Comparison of ENCODE assay signal across 8 cellular contexts in genomic region chr1:183633676-183634343, GRCh38. TPM values are rescaled to one million over a fixed set of nuclear protein-coding genes. Genes with fewer than 3 reads are reported as not detected.
DNase-seq lines count a peak whose midpoint lies in the region; FAIRE-seq and TF ChIP-seq lines count a peak whose summit lies in the region.

No MANE protein-coding gene starts in this region.

- H4K20me1 ChIP-seq in MM.1S (ENCODE audit: insufficient read depth, low read length) (peaks cover 5% of the 10 kb centered on the region; the same call in 1 of the 2 replicates), neural cell (ENCODE audit: insufficient read depth) (no peaks in the 10 kb centered on the region)

- H3K4me3 ChIP-seq in ACC112 (ENCODE audit: low read depth, low read length) (peak overlapping the region; percentile 92), HAP-1 (peak overlapping the region; percentile 71), MM.1S (ENCODE audit: low read length) (peak overlapping the region; percentile 91), neural cell (ENCODE audit: low read length) (peak overlapping the region; percentile 82)

- peak; percentile 70 for FAIRE-seq in G401.6 (lab: Jason Lieb, UNC)

- H3K27ac ChIP-seq in ACC112 (ENCODE audit: low read depth, low read length) (peak overlapping the region; percentile 77), MM.1S (ENCODE audit: low read length) (peak overlapping the region; percentile 52; the same call in 1 of the 2 replicates), neural cell (ENCODE audit: low read length) (peak overlapping the region; percentile 87)

- peaks cover 75% of the 10 kb centered on the region for H3K79me2 ChIP-seq in ACC112 (ENCODE audit: control insufficient read depth, insufficient read depth, low read length, unreplicated experiment)
- H3K79me2 ChIP-seq in MM.1S (ENCODE audit: low read length), result peaks cover 64% of the 10 kb centered on the region
- H3K79me2 ChIP-seq in neural cell (replicated peaks; ENCODE audit: insufficient read depth, low read length), result peaks cover 61% of the 10 kb centered on the region

- H3K4me1 ChIP-seq in ACC112 (ENCODE audit: control insufficient read depth, insufficient read depth, low read length, unreplicated experiment) (peaks cover 37% of the 10 kb centered on the region), HAP-1 (peaks cover 13% of the 10 kb centered on the region), MM.1S (ENCODE audit: low read length) (peaks cover 32% of the 10 kb centered on the region)

- H2AFZ ChIP-seq in ACC112 (ENCODE audit: low read length, unreplicated experiment) (peak overlapping the region; percentile 4), MM.1S (ENCODE audit: low read length) (no peak overlapping the region), neural cell (ENCODE audit: low read depth, low read length) (no peak overlapping the region)

- TF ChIP-seq POLR2A in erythroblast (IDR thresholded peaks at IDR 0.05; ENCODE audit: low read length), result no peak

- H3F3A ChIP-seq in MM.1S (ENCODE audit: insufficient read depth, low read length) (peaks cover 21% of the 10 kb centered on the region), neural cell (ENCODE audit: insufficient read depth, low read length, poor library complexity, severe bottlenecking) (no peaks in the 10 kb centered on the region)

- in situ Hi-C loops in HAP-1 (cut with MboI; ENCODE audit: low sequenced_read_pairs), result loop anchor here (25.0 kb wide), 1 partner anchor 403 kb away; the partner anchor contains the start of gene COLGALT2

- TF ChIP-seq CTCF in MM.1S (IDR thresholded peaks at IDR 0.05; ENCODE audit: low read length) (peak; percentile 76), neural cell (IDR thresholded peaks at IDR 0.05; ENCODE audit: poor library complexity, severe bottlenecking) (peak; percentile 88)

- H3K9me2 ChIP-seq in MM.1S (replicated peaks; ENCODE audit: insufficient read depth, low read length) (no peaks in the 10 kb centered on the region), neural cell (ENCODE audit: insufficient read depth, low read length) (no peaks in the 10 kb centered on the region)

- H3K9ac ChIP-seq in MM.1S (ENCODE audit: low read length) (peak overlapping the region; percentile 82; the same call in 1 of the 2 replicates), neural cell (ENCODE audit: low read length) (peak overlapping the region; percentile 85)

- H3K27me3 ChIP-seq in ACC112 (ENCODE audit: insufficient read depth, low read length), result no peaks in the 10 kb centered on the region
- no peaks in the 10 kb centered on the region; the same call in 1 of the 2 replicates for H3K27me3 ChIP-seq in HAP-1 (ENCODE audit: low read depth)
- H3K27me3 ChIP-seq in MM.1S (replicated peaks; ENCODE audit: insufficient read depth, low read length), result no peaks in the 10 kb centered on the region
- no peaks in the 10 kb centered on the region for H3K27me3 ChIP-seq in neural cell (ENCODE audit: insufficient read depth, low read depth, low read length)

- H3K4me2 ChIP-seq in MM.1S (ENCODE audit: low read depth, low read length), result peak overlapping the region; percentile 73
- H3K4me2 ChIP-seq in neural cell (ENCODE audit: low read length), result peak overlapping the region; percentile 75

- TF ChIP-seq RAD21 in neural cell (conservative IDR thresholded peaks at IDR 0.05), result no peak

- H3K9me3 ChIP-seq in HAP-1 (no peaks in the 10 kb centered on the region), MM.1S (replicated peaks; ENCODE audit: insufficient read depth, low read length) (no peaks in the 10 kb centered on the region), neural cell (ENCODE audit: low read length) (no peaks in the 10 kb centered on the region)

- peak; percentile 39 for TF ChIP-seq EP300 in neural cell (conservative IDR thresholded peaks at IDR 0.05; ENCODE audit: poor library complexity, severe bottlenecking)

- DNase-seq in HAP-1 (ENCODE audit: low spot score in 2 of 2) (peak; percentile 49 to 84), MM.1S (peak; percentile 82), T-helper 22 cell (ENCODE audit: low read depth) (peak; percentile 16), erythroblast (lab: John Stamatoyannopoulos, UW) (peak; percentile 56 to 57), GM19238 (ENCODE audit: insufficient read length, low spot score) (no peak)

- H3K36me3 ChIP-seq in ACC112 (ENCODE audit: insufficient read depth, low read length) (peaks cover 22% of the 10 kb centered on the region), HAP-1 (replicated peaks) (peaks cover 22% of the 10 kb centered on the region), MM.1S (replicated peaks; ENCODE audit: insufficient read depth, low read length) (peaks cover 20% of the 10 kb centered on the region; the same call in 1 of the 2 replicates), neural cell (ENCODE audit: insufficient read depth, low read length) (no peaks in the 10 kb centered on the region)

TF ChIP-seq in neural cell, 6 proteins besides CTCF, POLR2A, EP300 and RAD21:
- TF ChIP-seq POLR2AphosphoS5 (IDR thresholded peaks at IDR 0.05), result peak; percentile 77
- no peak for TF ChIP-seq EZH2 (IDR thresholded peaks at IDR 0.05; ENCODE audit: borderline replicate concordance, insufficient read depth, low read length, poor library complexity, severe bottlenecking)
- TF ChIP-seq MXI1 (conservative IDR thresholded peaks at IDR 0.05; ENCODE audit: poor library complexity, severe bottlenecking), result peak; percentile 51
- TF ChIP-seq SMC3 (conservative IDR thresholded peaks at IDR 0.05; ENCODE audit: poor library complexity), result peak; percentile 63

RNA-seq across cellular contexts. Expression of gene ARPC5, which starts 1.8 kb away (rescaled TPM):
- polyA plus RNA-seq in neural cell, result 179 and 197 TPM in 2 replicates
- 112 and 124 TPM in 2 replicates for polyA minus RNA-seq in neural cell

RNA-seq across cellular contexts. Expression of gene APOBEC4, which starts 19.3 kb away (rescaled TPM):
- polyA plus RNA-seq in neural cell, result not detected in 2 replicates
- not detected in 2 replicates for polyA minus RNA-seq in neural cell

RNA-seq across cellular contexts. Expression of gene NCF2, which starts 43.6 kb away (rescaled TPM):
- polyA plus RNA-seq in neural cell, result not detected in 2 replicates
- polyA minus RNA-seq in neural cell, result 0.24 TPM in 1 of 2 replicates, not detected in the other
